2 cellular contexts compared by ENCODE assay signal in the genomic region with DNA sequence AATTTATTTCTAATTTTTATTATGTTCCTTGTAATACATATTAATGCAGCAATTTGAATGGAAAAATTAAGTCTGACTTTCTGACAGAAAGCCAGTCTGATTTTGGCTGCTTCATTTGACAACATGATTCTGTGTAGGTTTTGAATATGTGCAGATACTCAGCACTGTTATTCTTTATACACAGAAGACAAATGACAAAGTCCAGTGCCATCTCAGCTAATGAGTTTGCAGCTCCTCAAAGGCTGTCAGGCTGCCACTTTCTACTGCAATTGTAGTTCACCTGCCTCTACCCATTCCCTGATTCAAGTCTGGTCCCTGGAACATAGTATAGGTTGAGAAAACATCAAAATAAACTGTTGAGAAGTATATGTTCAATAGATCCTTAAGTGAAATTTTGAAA.
TF ChIP-seq lines count a peak whose summit lies in the region.

No MANE protein-coding gene starts in this region.

TF ChIP-seq in HepG2, 621 proteins besides CTCF, POLR2A, EP300 and RAD21:
- TF ChIP-seq ZNF672 (CRISPR knock-in tag; IDR thresholded peaks at IDR 0.05) (no peak), TEAD3 (CRISPR knock-in tag; optimal IDR thresholded peaks at IDR 0.05; ENCODE audit: borderline replicate concordance) (no peak), HNF4G (IDR thresholded peaks at IDR 0.05; ENCODE audit: borderline replicate concordance, low read depth, low read length) (no peak), HNF4G (CRISPR knock-in tag; IDR thresholded peaks at IDR 0.05; ENCODE audit: borderline replicate concordance, low read depth) (no peak), REXO4 (CRISPR knock-in tag; IDR thresholded peaks at IDR 0.05; ENCODE audit: borderline replicate concordance) (no peak), CBX2 (IDR thresholded peaks at IDR 0.05; ENCODE audit: low read depth, low read length) (no peak), CBX2 (CRISPR knock-in tag; IDR thresholded peaks at IDR 0.05; ENCODE audit: low read depth) (no peak), SIN3B (IDR thresholded peaks at IDR 0.05; ENCODE audit: low read length) (no peak), MZF1 (CRISPR knock-in tag; IDR thresholded peaks at IDR 0.05; ENCODE audit: borderline replicate concordance) (no peak), ZNF335 (CRISPR knock-in tag; IDR thresholded peaks at IDR 0.05) (no peak), NCOA1 (CRISPR knock-in tag; IDR thresholded peaks at IDR 0.05) (no peak), ZNF337 (CRISPR knock-in tag; IDR thresholded peaks at IDR 0.05; ENCODE audit: borderline replicate concordance, low read depth) (no peak), SMAD3 (CRISPR knock-in tag; IDR thresholded peaks at IDR 0.05) (no peak), ZMYM2 (CRISPR knock-in tag; IDR thresholded peaks at IDR 0.05) (no peak), TP53 (CRISPR knock-in tag; conservative IDR thresholded peaks at IDR 0.05) (no peak), MAFG (CRISPR knock-in tag; IDR thresholded peaks at IDR 0.05) (no peak), SIX1 (CRISPR knock-in tag; IDR thresholded peaks at IDR 0.05; ENCODE audit: borderline replicate concordance) (no peak)
- TF ChIP-seq, protein P1, sequence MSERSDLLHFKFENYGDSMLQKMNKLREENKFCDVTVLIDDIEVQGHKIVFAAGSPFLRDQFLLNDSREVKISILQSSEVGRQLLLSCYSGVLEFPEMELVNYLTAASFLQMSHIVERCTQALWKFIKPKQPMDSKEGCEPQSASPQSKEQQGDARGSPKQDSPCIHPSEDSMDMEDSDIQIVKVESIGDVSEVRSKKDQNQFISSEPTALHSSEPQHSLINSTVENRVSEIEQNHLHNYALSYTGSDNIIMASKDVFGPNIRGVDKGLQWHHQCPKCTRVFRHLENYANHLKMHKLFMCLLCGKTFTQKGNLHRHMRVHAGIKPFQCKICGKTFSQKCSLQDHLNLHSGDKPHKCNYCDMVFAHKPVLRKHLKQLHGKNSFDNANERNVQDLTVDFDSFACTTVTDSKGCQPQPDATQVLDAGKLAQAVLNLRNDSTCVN (CRISPR knock-in tag; IDR thresholded peaks at IDR 0.05; ENCODE audit: borderline replicate concordance) = no peak
- TF ChIP-seq, protein P2, sequence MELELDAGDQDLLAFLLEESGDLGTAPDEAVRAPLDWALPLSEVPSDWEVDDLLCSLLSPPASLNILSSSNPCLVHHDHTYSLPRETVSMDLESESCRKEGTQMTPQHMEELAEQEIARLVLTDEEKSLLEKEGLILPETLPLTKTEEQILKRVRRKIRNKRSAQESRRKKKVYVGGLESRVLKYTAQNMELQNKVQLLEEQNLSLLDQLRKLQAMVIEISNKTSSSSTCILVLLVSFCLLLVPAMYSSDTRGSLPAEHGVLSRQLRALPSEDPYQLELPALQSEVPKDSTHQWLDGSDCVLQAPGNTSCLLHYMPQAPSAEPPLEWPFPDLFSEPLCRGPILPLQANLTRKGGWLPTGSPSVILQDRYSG (CRISPR knock-in tag; IDR thresholded peaks at IDR 0.05) = no peak
- TF ChIP-seq, protein P3, sequence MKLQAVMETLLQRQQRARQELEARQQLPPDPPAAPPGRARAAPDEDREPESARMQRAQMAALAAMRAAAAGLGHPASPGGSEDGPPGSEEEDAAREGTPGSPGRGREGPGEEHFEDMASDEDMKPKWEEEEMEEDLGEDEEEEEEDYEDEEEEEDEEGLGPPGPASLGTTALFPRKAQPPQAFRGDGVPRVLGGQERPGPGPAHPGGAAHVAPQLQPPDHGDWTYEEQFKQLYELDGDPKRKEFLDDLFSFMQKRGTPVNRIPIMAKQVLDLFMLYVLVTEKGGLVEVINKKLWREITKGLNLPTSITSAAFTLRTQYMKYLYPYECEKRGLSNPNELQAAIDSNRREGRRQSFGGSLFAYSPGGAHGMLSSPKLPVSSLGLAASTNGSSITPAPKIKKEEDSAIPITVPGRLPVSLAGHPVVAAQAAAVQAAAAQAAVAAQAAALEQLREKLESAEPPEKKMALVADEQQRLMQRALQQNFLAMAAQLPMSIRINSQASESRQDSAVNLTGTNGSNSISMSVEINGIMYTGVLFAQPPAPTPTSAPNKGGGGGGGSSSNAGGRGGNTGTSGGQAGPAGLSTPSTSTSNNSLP (IDR thresholded peaks at IDR 0.05; ENCODE audit: low read depth, low read length) = no peak
- TF ChIP-seq, protein P4, sequence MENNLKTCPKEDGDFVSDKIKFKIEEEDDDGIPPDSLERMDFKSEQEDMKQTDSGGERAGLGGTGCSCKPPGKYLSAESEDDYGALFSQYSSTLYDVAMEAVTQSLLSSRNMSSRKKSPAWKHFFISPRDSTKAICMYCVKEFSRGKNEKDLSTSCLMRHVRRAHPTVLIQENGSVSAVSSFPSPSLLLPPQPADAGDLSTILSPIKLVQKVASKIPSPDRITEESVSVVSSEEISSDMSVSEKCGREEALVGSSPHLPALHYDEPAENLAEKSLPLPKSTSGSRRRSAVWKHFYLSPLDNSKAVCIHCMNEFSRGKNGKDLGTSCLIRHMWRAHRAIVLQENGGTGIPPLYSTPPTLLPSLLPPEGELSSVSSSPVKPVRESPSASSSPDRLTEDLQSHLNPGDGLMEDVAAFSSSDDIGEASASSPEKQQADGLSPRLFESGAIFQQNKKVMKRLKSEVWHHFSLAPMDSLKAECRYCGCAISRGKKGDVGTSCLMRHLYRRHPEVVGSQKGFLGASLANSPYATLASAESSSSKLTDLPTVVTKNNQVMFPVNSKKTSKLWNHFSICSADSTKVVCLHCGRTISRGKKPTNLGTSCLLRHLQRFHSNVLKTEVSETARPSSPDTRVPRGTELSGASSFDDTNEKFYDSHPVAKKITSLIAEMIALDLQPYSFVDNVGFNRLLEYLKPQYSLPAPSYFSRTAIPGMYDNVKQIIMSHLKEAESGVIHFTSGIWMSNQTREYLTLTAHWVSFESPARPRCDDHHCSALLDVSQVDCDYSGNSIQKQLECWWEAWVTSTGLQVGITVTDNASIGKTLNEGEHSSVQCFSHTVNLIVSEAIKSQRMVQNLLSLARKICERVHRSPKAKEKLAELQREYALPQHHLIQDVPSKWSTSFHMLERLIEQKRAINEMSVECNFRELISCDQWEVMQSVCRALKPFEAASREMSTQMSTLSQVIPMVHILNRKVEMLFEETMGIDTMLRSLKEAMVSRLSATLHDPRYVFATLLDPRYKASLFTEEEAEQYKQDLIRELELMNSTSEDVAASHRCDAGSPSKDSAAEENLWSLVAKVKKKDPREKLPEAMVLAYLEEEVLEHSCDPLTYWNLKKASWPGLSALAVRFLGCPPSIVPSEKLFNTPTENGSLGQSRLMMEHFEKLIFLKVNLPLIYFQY (CRISPR knock-in tag; IDR thresholded peaks at IDR 0.05; ENCODE audit: borderline replicate concordance) = no peak
- TF ChIP-seq, protein P5, sequence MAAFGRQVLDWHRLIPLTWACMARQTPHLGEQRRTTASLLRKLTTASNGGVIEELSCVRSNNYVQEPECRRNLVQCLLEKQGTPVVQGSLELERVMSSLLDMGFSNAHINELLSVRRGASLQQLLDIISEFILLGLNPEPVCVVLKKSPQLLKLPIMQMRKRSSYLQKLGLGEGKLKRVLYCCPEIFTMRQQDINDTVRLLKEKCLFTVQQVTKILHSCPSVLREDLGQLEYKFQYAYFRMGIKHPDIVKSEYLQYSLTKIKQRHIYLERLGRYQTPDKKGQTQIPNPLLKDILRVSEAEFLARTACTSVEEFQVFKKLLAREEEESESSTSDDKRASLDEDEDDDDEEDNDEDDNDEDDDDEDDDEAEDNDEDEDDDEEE (CRISPR knock-in tag; IDR thresholded peaks at IDR 0.05) = no peak

TF ChIP-seq in GM12878, 131 proteins besides CTCF, POLR2A, EP300 and RAD21:
- no peak for TF ChIP-seq NR2C2 (IDR thresholded peaks at IDR 0.05; ENCODE audit: borderline replicate concordance, control insufficient read depth, insufficient read length, low read depth)
